Comparison of ENCODE assay signal across 8 cellular contexts in genomic region chr19:49666120-49666444, GRCh38.
A peak's percentile ranks its signal among the peaks of the same experiment; 100 is the strongest.
DNase-seq lines count a peak whose midpoint lies in the region; ATAC-seq and TF ChIP-seq lines count a peak whose summit lies in the region.

No MANE protein-coding gene starts in this region.

- H3K9ac ChIP-seq in OCI-LY3 (ENCODE audit: low read length) (peak overlapping the region; percentile 85), parathyroid adenoma (peak overlapping the region; percentile 38)

- TF ChIP-seq CTCF in OCI-LY3 (IDR thresholded peaks at IDR 0.05; ENCODE audit: low read depth, low read length) (no peak), epithelial cell of esophagus (IDR thresholded peaks at IDR 0.05; ENCODE audit: insufficient read depth, low read depth, low read length, missing control alignments) (no peak), parathyroid adenoma (IDR thresholded peaks at IDR 0.05) (no peak)

- no peaks in the 10 kb centered on the region for H3K9me3 ChIP-seq in OCI-LY3 (ENCODE audit: insufficient read depth, low read length)
- no peaks in the 10 kb centered on the region for H3K9me3 ChIP-seq in parathyroid adenoma (ENCODE audit: control insufficient read depth, low read length)

- H3K4me1 ChIP-seq in OCI-LY3 (ENCODE audit: low read length) (peaks cover 14% of the 10 kb centered on the region), parathyroid adenoma (no peaks in the 10 kb centered on the region)

- H3K27ac ChIP-seq in OCI-LY3 (ENCODE audit: low read length): peak overlapping the region; percentile 44
- peak overlapping the region; percentile 92 for H3K27ac ChIP-seq in parathyroid adenoma

- H3K36me3 ChIP-seq in OCI-LY3 (replicated peaks; ENCODE audit: low read depth, low read length) (peaks cover 28% of the 10 kb centered on the region), parathyroid adenoma (ENCODE audit: control insufficient read depth, insufficient read depth, low read length) (no peaks in the 10 kb centered on the region)

- H3K4me3 ChIP-seq in GM08714 (ENCODE audit: low read length): peak overlapping the region; percentile 87
- peak overlapping the region; percentile 88 for H3K4me3 ChIP-seq in OCI-LY3 (ENCODE audit: low read length)
- peak overlapping the region; percentile 98 for H3K4me3 ChIP-seq in epithelial cell of esophagus (ENCODE audit: low read length)
- peak overlapping the region; percentile 96 for H3K4me3 ChIP-seq in parathyroid adenoma (ENCODE audit: low read depth, low read length)

- ATAC-seq in HG02623 (IDR thresholded peaks at IDR 0.05; ENCODE audit: unreplicated experiment): no peak

- H3K27me3 ChIP-seq in OCI-LY3 (ENCODE audit: low read depth, low read length) (no peaks in the 10 kb centered on the region), parathyroid adenoma (ENCODE audit: control insufficient read depth, insufficient read depth, low read length) (no peaks in the 10 kb centered on the region)

- H3K79me2 ChIP-seq in OCI-LY3 (ENCODE audit: low read length): peaks cover 42% of the 10 kb centered on the region
- H3K79me2 ChIP-seq in parathyroid adenoma: no peaks in the 10 kb centered on the region

- H3K4me2 ChIP-seq in OCI-LY3 (ENCODE audit: low read length) (peak overlapping the region; percentile 95), parathyroid adenoma (ENCODE audit: low read length) (peak overlapping the region; percentile 100)

- H4K20me1 ChIP-seq in OCI-LY3 (ENCODE audit: insufficient read depth, low read length): peaks cover 11% of the 10 kb centered on the region

- H2AFZ ChIP-seq in OCI-LY3 (ENCODE audit: low read depth, low read length): no peak overlapping the region
- H2AFZ ChIP-seq in parathyroid adenoma: peak overlapping the region; percentile 93

- DNase-seq in epithelial cell of esophagus (ENCODE audit: low read depth) (no peak), pons (ENCODE audit: low spot score) (no peak), NCI-H1436 treated with DMSO at 0.1 percent for 48 hours (lab: John Stamatoyannopoulos, UW) (no peak), NCI-H2227 treated with DMSO at 0.1 percent for 48 hours (lab: John Stamatoyannopoulos, UW) (no peak)
